ENCODE assay signal across 9 cellular contexts in genomic region chr2:27809761-27810241, GRCh38. TPM values are rescaled to one million over a fixed set of nuclear protein-coding genes. Genes with fewer than 3 reads are reported as not detected.
A peak's percentile ranks its signal among the peaks of the same experiment; 100 is the strongest.
DNase-seq lines count a peak whose midpoint lies in the region; ATAC-seq and TF ChIP-seq lines count a peak whose summit lies in the region.
"Had no signal": no experiment of that assay in that cellular context is flagged by ENCODE, and none has a peak within 500 bp of the region (broad histone marks: within the 10 kb centered on the region; RNA-seq: fewer than 3 reads in every experiment).

No MANE protein-coding gene starts in this region.

- H3K27me3 Mint-ChIP-seq in HFFc6 (ENCODE audit: insufficient read depth): no peaks in the 10 kb centered on the region
- no peaks in the 10 kb centered on the region for H3K27me3 Mint-ChIP-seq in CD8-positive, alpha-beta T cell (ENCODE audit: low read depth)

- H3K4me3 ChIP-seq in esophagus muscularis mucosa (no peak overlapping the region), skeletal muscle satellite cell (ENCODE audit: low read length) (peak overlapping the region; percentile 1), neuronal stem cell (ENCODE audit: low read length in 2 of 2) (no peak overlapping the region)
- H3K4me3 ChIP-seq in CD8-positive, alpha-beta T cell (ENCODE audit: low read depth, low read length): no peak overlapping the region

- H3K27ac ChIP-seq in esophagus muscularis mucosa (replicated peaks in 1 of 4): peak overlapping the region; percentile 4 to 57 (median 55)
- no peak overlapping the region for H3K27ac ChIP-seq in CD8-positive, alpha-beta T cell (ENCODE audit: low read depth, low read length)
- no peak overlapping the region for H3K27ac ChIP-seq in neuronal stem cell (replicated peaks; ENCODE audit: low read length)

- DNase-seq in HFFc6: peak; percentile 67
- DNase-seq in RKO (ENCODE audit: low spot score): peak; percentile 63
- DNase-seq in esophagus muscularis mucosa (ENCODE audit: extremely low spot score): peak; percentile 45
- no peak for DNase-seq in CD8-positive, alpha-beta T cell
- DNase-seq in neuronal stem cell (ENCODE audit: low spot score): no peak
- no peak for DNase-seq in RPMI8226
- DNase-seq: SHP77 had no signal

- no peak overlapping the region for H4K8ac ChIP-seq in neuronal stem cell (ENCODE audit: low read depth, low read length)

- H2BK5ac ChIP-seq in neuronal stem cell (ENCODE audit: low read length): no peak overlapping the region

- TF ChIP-seq POLR2A in esophagus muscularis mucosa (IDR thresholded peaks at IDR 0.05; ENCODE audit: low read depth): no peak

- no peak for TF ChIP-seq EP300 in esophagus muscularis mucosa (IDR thresholded peaks at IDR 0.05)

- CTCF ChIA-PET in CD8-positive, alpha-beta T cell (lab: Charles Lee): interaction anchor here (0.9 to 1.3 kb wide), 2 partner anchors 9 to 106 kb away, joined by 3 read pairs; no protein-coding TSS in a partner anchor

- no peak overlapping the region for H3K18ac ChIP-seq in neuronal stem cell (ENCODE audit: low read length)

- H2BK120ac ChIP-seq in neuronal stem cell (ENCODE audit: low read depth, low read length): no peak overlapping the region

- no peaks in the 10 kb centered on the region for H3K36me3 Mint-ChIP-seq in HFFc6 (ENCODE audit: low read depth)
- H3K36me3 Mint-ChIP-seq in CD8-positive, alpha-beta T cell: no peaks in the 10 kb centered on the region

- no peak for TF ChIP-seq CTCF in HFFc6 (IDR thresholded peaks at IDR 0.05)
- TF ChIP-seq CTCF in esophagus muscularis mucosa (IDR thresholded peaks at IDR 0.05): no peak
- no peak for TF ChIP-seq CTCF in CD8-positive, alpha-beta T cell (IDR thresholded peaks at IDR 0.05)

- H3K79me1 ChIP-seq in neuronal stem cell (ENCODE audit: low read depth, low read length): no peaks in the 10 kb centered on the region

- H3K14ac ChIP-seq in neuronal stem cell (ENCODE audit: low read length): no peak overlapping the region

- H3K27me3 ChIP-seq in esophagus muscularis mucosa (no peaks in the 10 kb centered on the region), skeletal muscle satellite cell (ENCODE audit: control insufficient read depth, insufficient read depth, low read length) (no peaks in the 10 kb centered on the region), neuronal stem cell (ENCODE audit: control insufficient read depth in 3 of 3, insufficient read depth in 3 of 3, low read depth in 1 of 3, low read length in 3 of 3) (no peaks in the 10 kb centered on the region)
- H3K27me3 ChIP-seq in CD8-positive, alpha-beta T cell (ENCODE audit: insufficient read depth, low read length): no peaks in the 10 kb centered on the region

- H3K23ac ChIP-seq in neuronal stem cell (ENCODE audit: low read depth, low read length, poor library complexity): no peak overlapping the region

- 39% methylated on average over 3 of the region's 3 CpGs for WGBS in esophagus muscularis mucosa
- WGBS in neuronal stem cell (ENCODE audit: extremely low coverage in 2 of 2, insufficient read length in 2 of 2, insufficient replicate concordance in 1 of 2), 2 donors: no CpG with 5 or more reads among the region's 3 CpGs

- no peak overlapping the region for H3K4ac ChIP-seq in neuronal stem cell (ENCODE audit: low read length)

- intact Hi-C loops in esophagus muscularis mucosa (cut with DNase I): loop anchor here (5.0 kb wide), 2 partner anchors 48 to 78 kb away; no protein-coding TSS in a partner anchor
- intact Hi-C loops in CD8-positive, alpha-beta T cell (cut with DNase I, micrococcal nuclease): loop anchor here in 1 of 2 experiments (5.0 kb wide), 1 partner anchor 642 kb away; no protein-coding TSS in a partner anchor

- H2BK15ac ChIP-seq in neuronal stem cell (ENCODE audit: low read length): no peak overlapping the region

- peaks cover 61% of the 10 kb centered on the region for H3K4me1 Mint-ChIP-seq in HFFc6 (ENCODE audit: low read depth)
- H3K4me1 Mint-ChIP-seq in CD8-positive, alpha-beta T cell (ENCODE audit: low read depth): no peaks in the 10 kb centered on the region

- POLR2A ChIA-PET in CD8-positive, alpha-beta T cell (lab: Charles Lee): no interaction called here

- peak overlapping the region; percentile 65 for H3K27ac Mint-ChIP-seq in HFFc6
- H3K27ac Mint-ChIP-seq in CD8-positive, alpha-beta T cell: no peak overlapping the region

- H3K9ac ChIP-seq in skeletal muscle satellite cell (ENCODE audit: low read depth, low read length) (peak overlapping the region; percentile 2), neuronal stem cell (ENCODE audit: low read depth, low read length, poor library complexity) (no peak overlapping the region)

- H3K36me3 ChIP-seq in esophagus muscularis mucosa (no peaks in the 10 kb centered on the region), skeletal muscle satellite cell (ENCODE audit: insufficient read depth, low read length) (no peaks in the 10 kb centered on the region), neuronal stem cell (replicated peaks in 1 of 2; ENCODE audit: control insufficient read depth in 2 of 2, insufficient read depth in 2 of 2, low read length in 2 of 2) (no peaks in the 10 kb centered on the region)
- H3K36me3 ChIP-seq in CD8-positive, alpha-beta T cell (ENCODE audit: insufficient read depth, low read length): no peaks in the 10 kb centered on the region

- peak overlapping the region; percentile 53 for H3K4me2 ChIP-seq in skeletal muscle satellite cell (ENCODE audit: low read length)
- H3K4me2 ChIP-seq in neuronal stem cell (ENCODE audit: insufficient read depth, low read length, poor library complexity, severe bottlenecking): no peak overlapping the region

- no peak overlapping the region for H2BK12ac ChIP-seq in neuronal stem cell (ENCODE audit: low read length)

- H3K9me3 ChIP-seq in esophagus muscularis mucosa (no peaks in the 10 kb centered on the region), skeletal muscle satellite cell (replicated peaks; ENCODE audit: low read length) (no peaks in the 10 kb centered on the region), neuronal stem cell (replicated peaks in 1 of 2; ENCODE audit: control insufficient read depth in 2 of 2, insufficient read depth in 1 of 2, low read depth in 1 of 2, low read length in 2 of 2) (no peaks in the 10 kb centered on the region)
- H3K9me3 ChIP-seq in CD8-positive, alpha-beta T cell (ENCODE audit: low read length): no peaks in the 10 kb centered on the region

- H3K4me1 ChIP-seq in esophagus muscularis mucosa (peaks cover 8 to 15% (median 11%) of the 10 kb centered on the region in 4 donors), skeletal muscle satellite cell (ENCODE audit: control insufficient read depth, insufficient read depth, low read length) (peaks cover 33% of the 10 kb centered on the region), neuronal stem cell (ENCODE audit: control insufficient read depth in 2 of 2, insufficient read depth in 1 of 2, low read depth in 1 of 2, low read length in 2 of 2) (no peaks in the 10 kb centered on the region)
- no peaks in the 10 kb centered on the region for H3K4me1 ChIP-seq in CD8-positive, alpha-beta T cell (ENCODE audit: insufficient read depth, low read length)

- peak overlapping the region; percentile 42 for H3K4me3 Mint-ChIP-seq in HFFc6
- no peak overlapping the region for H3K4me3 Mint-ChIP-seq in CD8-positive, alpha-beta T cell

- no peak for ATAC-seq in CD8-positive, alpha-beta T cell
- ATAC-seq: left lobe of liver had no signal

- no peak overlapping the region for H4K91ac ChIP-seq in neuronal stem cell (ENCODE audit: low read depth, low read length, poor library complexity)

- H2AFZ ChIP-seq in neuronal stem cell (ENCODE audit: low read length): no peak overlapping the region

- no peaks in the 10 kb centered on the region for H3K9me3 Mint-ChIP-seq in HFFc6
- no peaks in the 10 kb centered on the region for H3K9me3 Mint-ChIP-seq in CD8-positive, alpha-beta T cell

- H2AK5ac ChIP-seq in neuronal stem cell (ENCODE audit: low read depth, low read length): no peak overlapping the region

RNA-seq across cellular contexts. Expression of gene MRPL33, which starts 38.3 kb away (rescaled TPM):
- total RNA-seq in HFFc6 (2021; fragmentation: NEBNext Ultra II Directional; extraction: Animal tissue kit (Norgen Biotek cat#: 25700)): 100 to 1,000 TPM; 106 to 151 (median 128) TPM
- total RNA-seq in esophagus muscularis mucosa: 100 to 1,000 TPM; 283 to 500 (median 345) TPM
- total RNA-seq in skeletal muscle satellite cell (2012; rRNA removed): 118 and 188 TPM in 2 replicates
- 10 to 100 TPM; 35.8 to 39.0 TPM for total RNA-seq in CD8-positive, alpha-beta T cell
- polyA plus RNA-seq in neuronal stem cell (2013, experiment 1 of 2): 419 TPM
- polyA plus RNA-seq in neuronal stem cell (2013, experiment 2 of 2): 412 TPM

Comparison
In these comparisons a context has a peak if more than half of its experiments do, and no peak if none do; other contexts are left out.
1. DNase-seq: peak in HFFc6 (single experiment), RKO (single experiment) and esophagus muscularis mucosa (single experiment); none in CD8-positive, alpha-beta T cell (0 of 7), neuronal stem cell (single experiment) and RPMI8226 (single experiment).
2. H3K27ac ChIP-seq: peak in esophagus muscularis mucosa (4 of 4); none in CD8-positive, alpha-beta T cell (single experiment) and neuronal stem cell (single experiment).